14 cellular contexts compared by ENCODE assay signal in genomic region chr2:5482929-5483331, GRCh38.
DNase-seq lines count a peak whose midpoint lies in the region; ATAC-seq lines count a peak whose summit lies in the region.
"Had no signal": no experiment of that assay in that cellular context is flagged by ENCODE, and none has a peak within 500 bp of the region (broad histone marks: within the 10 kb centered on the region; RNA-seq: fewer than 3 reads in every experiment).

No MANE protein-coding gene starts in this region.

- intact Hi-C loops in CD4-positive, alpha-beta memory T cell (cut with micrococcal nuclease), result no loop called here
- intact Hi-C loops in posterior vena cava (cut with DNase I), result no loop called here

- no CpG with 5 or more reads among the region's 6 CpGs for WGBS in neuronal stem cell (ENCODE audit: extremely low coverage in 2 of 2, insufficient read length in 2 of 2, insufficient replicate concordance in 1 of 2), 2 donors

- no peak overlapping the region for H2BK5ac ChIP-seq in neuronal stem cell (ENCODE audit: low read length)

- ATAC-seq in HG03378 (IDR thresholded peaks at IDR 0.05; ENCODE audit: unreplicated experiment), result no peak
- ATAC-seq: mucosa of descending colon, right lobe of liver had no signal

- no peaks in the 10 kb centered on the region for H3K36me3 Mint-ChIP-seq in CD4-positive, alpha-beta memory T cell

- DNase-seq in ELF-1 (ENCODE audit: low read depth, low spot score), result peak; percentile 61
- DNase-seq in NCI-H526 (lab: John Stamatoyannopoulos, UW), result peak; percentile 51 to 70
- peak; percentile 0 for DNase-seq in fibroblast of the conjunctiva (ENCODE audit: low read depth)
- DNase-seq in neuronal stem cell (ENCODE audit: low spot score), result no peak
- no peak for DNase-seq in G401 (ENCODE audit: low spot score)
- DNase-seq in CD4-positive, alpha-beta memory T cell, result no peak
- no peak for DNase-seq in posterior vena cava (ENCODE audit: low spot score)
- DNase-seq: activated CD8-positive, alpha-beta memory T cell treated with anti-CD3 and anti-CD28 coated beads for 24 hours; activated naive CD4-positive, alpha-beta T cell treated with Interleukin-2 at 50 U/mL for 16 hours; Kasumi-1; mucosa of descending colon; right lobe of liver; stomach had no signal

- no peak overlapping the region for H3K4ac ChIP-seq in neuronal stem cell (ENCODE audit: low read length)

- H4K91ac ChIP-seq in neuronal stem cell (ENCODE audit: low read depth, low read length, poor library complexity), result no peak overlapping the region

- H3K4me1 Mint-ChIP-seq in CD4-positive, alpha-beta memory T cell, result no peaks in the 10 kb centered on the region

- H4K8ac ChIP-seq in neuronal stem cell (ENCODE audit: low read depth, low read length), result no peak overlapping the region

- no peak overlapping the region for H3K9ac ChIP-seq in neuronal stem cell (ENCODE audit: low read depth, low read length, poor library complexity)

- H3K36me3 ChIP-seq in neuronal stem cell (replicated peaks in 1 of 2; ENCODE audit: control insufficient read depth in 2 of 2, insufficient read depth in 2 of 2, low read length in 2 of 2), result no peaks in the 10 kb centered on the region
- H3K36me3 ChIP-seq in CD4-positive, alpha-beta memory T cell (ENCODE audit: insufficient read depth, low read length), result no peaks in the 10 kb centered on the region
- H3K36me3 ChIP-seq: right lobe of liver, stomach had no signal

- H2AK5ac ChIP-seq in neuronal stem cell (ENCODE audit: low read depth, low read length), result no peak overlapping the region

- H3K4me1 ChIP-seq in neuronal stem cell (ENCODE audit: control insufficient read depth in 2 of 2, insufficient read depth in 1 of 2, low read depth in 1 of 2, low read length in 2 of 2), result peaks cover 16 to 29% of the 10 kb centered on the region in 2 donors
- H3K4me1 ChIP-seq in CD4-positive, alpha-beta memory T cell (ENCODE audit: insufficient read depth, low read length), result no peaks in the 10 kb centered on the region
- H3K4me1 ChIP-seq: right lobe of liver had no signal

- H3K14ac ChIP-seq in neuronal stem cell (ENCODE audit: low read length), result no peak overlapping the region

- H2AFZ ChIP-seq in neuronal stem cell (ENCODE audit: low read length), result peak overlapping the region; percentile 90

- peaks cover 0 to 1% of the 10 kb centered on the region in 2 donors for H3K27me3 Mint-ChIP-seq in CD4-positive, alpha-beta memory T cell

- no peak overlapping the region for H3K23ac ChIP-seq in neuronal stem cell (ENCODE audit: low read depth, low read length, poor library complexity)

- peaks cover 0 to 4% (median 2%) of the 10 kb centered on the region in 8 donors for H3K9me3 Mint-ChIP-seq in CD4-positive, alpha-beta memory T cell

- H3K4me3 ChIP-seq in neuronal stem cell (ENCODE audit: low read length in 2 of 2), result peak overlapping the region in 1 of 2 donors; percentile 40
- no peak overlapping the region for H3K4me3 ChIP-seq in CD4-positive, alpha-beta memory T cell (ENCODE audit: low read length in 2 of 2)
- H3K4me3 ChIP-seq: mucosa of descending colon, right lobe of liver, stomach had no signal

- POLR2A ChIA-PET in CD4-positive, alpha-beta memory T cell (lab: Charles Lee; ENCODE audit: partially characterized antibody), result no interaction called here

- peaks cover 0 to 2% (median 0%) of the 10 kb centered on the region in 3 experiments for H3K27me3 ChIP-seq in neuronal stem cell (ENCODE audit: control insufficient read depth in 3 of 3, insufficient read depth in 3 of 3, low read depth in 1 of 3, low read length in 3 of 3)
- H3K27me3 ChIP-seq in CD4-positive, alpha-beta memory T cell (ENCODE audit: insufficient read depth, low read length), result no peaks in the 10 kb centered on the region
- H3K27me3 ChIP-seq: right lobe of liver, stomach had no signal

- H3K9me3 ChIP-seq in neuronal stem cell (replicated peaks in 1 of 2; ENCODE audit: control insufficient read depth in 2 of 2, insufficient read depth in 1 of 2, low read depth in 1 of 2, low read length in 2 of 2), result peaks cover 3 to 4% of the 10 kb centered on the region in 2 donors
- H3K9me3 ChIP-seq in CD4-positive, alpha-beta memory T cell (ENCODE audit: control insufficient read depth in 1 of 2, low read length in 2 of 2), result no peaks in the 10 kb centered on the region
- H3K9me3 ChIP-seq: right lobe of liver had no signal

- no peak overlapping the region for H3K27ac Mint-ChIP-seq in CD4-positive, alpha-beta memory T cell

- no peak overlapping the region for H2BK15ac ChIP-seq in neuronal stem cell (ENCODE audit: low read length)

- H3K79me1 ChIP-seq in neuronal stem cell (ENCODE audit: low read depth, low read length), result no peaks in the 10 kb centered on the region

- H3K18ac ChIP-seq in neuronal stem cell (ENCODE audit: low read length), result no peak overlapping the region

- no peak overlapping the region for H3K27ac ChIP-seq in neuronal stem cell (replicated peaks; ENCODE audit: low read length)
- no peak overlapping the region for H3K27ac ChIP-seq in CD4-positive, alpha-beta memory T cell (ENCODE audit: low read depth, low read length)
- H3K27ac ChIP-seq: right lobe of liver, stomach had no signal

- in situ Hi-C loops in G401 (cut with HindIII; ENCODE audit: low sequenced_read_pairs), result no loop called here

- no peak overlapping the region for H2BK12ac ChIP-seq in neuronal stem cell (ENCODE audit: low read length)

- no peak overlapping the region for H3K4me3 Mint-ChIP-seq in CD4-positive, alpha-beta memory T cell

- H3K4me2 ChIP-seq in neuronal stem cell (ENCODE audit: insufficient read depth, low read length, poor library complexity, severe bottlenecking), result no peak overlapping the region

- H2BK120ac ChIP-seq in neuronal stem cell (ENCODE audit: low read depth, low read length), result no peak overlapping the region

- CTCF ChIA-PET in CD4-positive, alpha-beta memory T cell (lab: Charles Lee; ENCODE audit: partially characterized antibody), result no interaction called here

Comparison
In these comparisons a context has a peak if more than half of its experiments do, and no peak if none do; other contexts are left out.
1. DNase-seq: peak in ELF-1 (single experiment), NCI-H526 (2 of 2) and fibroblast of the conjunctiva (single experiment); none in neuronal stem cell (single experiment), G401 (single experiment), CD4-positive, alpha-beta memory T cell (0 of 5) and posterior vena cava (single experiment).